In the genomic region with DNA sequence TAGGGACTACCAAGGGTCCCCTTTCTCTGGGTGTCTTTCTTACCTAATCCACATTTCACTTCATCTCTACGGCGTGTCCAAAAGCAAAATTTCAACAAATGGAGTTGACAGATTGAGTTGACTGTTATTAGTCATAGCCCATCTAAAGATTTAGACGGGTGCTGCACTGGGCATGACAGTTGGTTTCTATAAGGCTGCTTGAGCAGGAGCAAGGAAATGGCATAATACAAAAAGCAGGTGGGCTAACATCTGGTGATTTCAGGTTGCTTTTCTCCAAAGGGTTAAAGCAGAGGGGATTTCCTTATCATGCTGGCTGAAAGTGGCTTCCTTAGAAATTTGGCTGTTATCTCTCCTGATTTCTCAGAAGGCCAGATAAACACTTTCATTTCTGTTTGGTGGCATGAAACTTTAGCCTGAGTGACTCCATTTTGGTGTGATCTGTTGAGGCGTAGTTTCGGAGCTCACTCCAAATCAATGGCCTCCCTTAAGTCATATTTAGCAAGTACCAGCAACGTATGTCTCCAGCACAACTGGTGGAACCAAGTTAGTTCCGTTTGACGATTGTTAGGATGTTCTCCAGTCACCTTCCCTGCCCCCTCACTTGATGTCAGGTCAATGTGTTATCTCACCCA, we compare ENCODE assay signal across 21 cellular contexts.
DNase-seq lines count a peak whose midpoint lies in the region; ATAC-seq, FAIRE-seq and TF ChIP-seq lines count a peak whose summit lies in the region.
"Had no signal": no experiment of that assay in that cellular context is flagged by ENCODE, and none has a peak within 500 bp of the region (broad histone marks: within the 10 kb centered on the region; RNA-seq: fewer than 3 reads in every experiment).

No MANE protein-coding gene starts in this region.

- BruUV-seq in GM12878 (replicated peaks; lab: Mats Ljungman, UMichigan), result no TSS peak
- BruUV-seq in OCI-LY7 (replicated peaks; lab: Mats Ljungman, UMichigan), result no TSS peak

- H3K36me3 Mint-ChIP-seq in neural progenitor cell, result no peaks in the 10 kb centered on the region

- H3K9ac ChIP-seq in BLaER1 (no peak overlapping the region), GM12878 (ENCODE audit: control insufficient read depth, insufficient read depth, low read length) (no peak overlapping the region), neural progenitor cell (no peak overlapping the region)
- H3K9ac ChIP-seq: SK-N-SH had no signal

- no peaks in the 10 kb centered on the region for H3F3A ChIP-seq in neural progenitor cell (ENCODE audit: low read depth)

- RAD21 ChIA-PET in GM12878 (lab: Charles Lee; ENCODE audit: unreplicated experiment), result no interaction called here

- H3K79me2 ChIP-seq in GM12878 (ENCODE audit: control insufficient read depth, insufficient read depth, low read length), result no peaks in the 10 kb centered on the region
- no peaks in the 10 kb centered on the region for H3K79me2 ChIP-seq in OCI-LY7 (ENCODE audit: insufficient read depth, low read depth, low read length)
- no peaks in the 10 kb centered on the region for H3K79me2 ChIP-seq in neural progenitor cell (ENCODE audit: low read depth)

- H2AFZ ChIP-seq in GM12878 (ENCODE audit: control insufficient read depth, low read depth, low read length) (no peak overlapping the region), OCI-LY7 (ENCODE audit: low read length) (no peak overlapping the region), neural progenitor cell (replicated peaks) (no peak overlapping the region)

- no peak overlapping the region for H3K27ac Mint-ChIP-seq in neural progenitor cell
- H3K27ac Mint-ChIP-seq: CD4-positive, alpha-beta T cell; HFFc6 had no signal

- H3K4me3 ChIP-seq in BLaER1 (no peak overlapping the region), GM06990 (replicated peaks; ENCODE audit: low read depth, low read length) (no peak overlapping the region), GM12878 (no peak overlapping the region), OCI-LY7 (ENCODE audit: low read depth, low read length, poor library complexity, severe bottlenecking) (no peak overlapping the region), neural progenitor cell (no peak overlapping the region)

- intact Hi-C loops in GM12878 (cut with micrococcal nuclease; ENCODE audit: unreplicated experiment) (loop anchor here (5.0 kb wide), 1 partner anchor 166 kb away; no protein-coding TSS in a partner anchor), Right ventricle myocardium superior (cut with DNase I) (loop anchor here (10.0 kb wide), 1 partner anchor 456 kb away; no protein-coding TSS in a partner anchor), OCI-LY7 (cut with micrococcal nuclease; ENCODE audit: unreplicated experiment) (no loop called here)

- H4K20me1 ChIP-seq in BLaER1, result no peaks in the 10 kb centered on the region
- H4K20me1 ChIP-seq in GM12878 (ENCODE audit: control insufficient read depth, insufficient read depth), result no peaks in the 10 kb centered on the region
- H4K20me1 ChIP-seq in OCI-LY7 (ENCODE audit: insufficient read depth, low read length), result no peaks in the 10 kb centered on the region
- no peaks in the 10 kb centered on the region for H4K20me1 ChIP-seq in neural progenitor cell (ENCODE audit: low read depth)

- H3K4me2 ChIP-seq in BLaER1, result peak overlapping the region; percentile 28
- H3K4me2 ChIP-seq in GM12878 (ENCODE audit: control insufficient read depth, insufficient read depth), result no peak overlapping the region
- no peak overlapping the region for H3K4me2 ChIP-seq in OCI-LY7 (ENCODE audit: low read length)
- H3K4me2 ChIP-seq in neural progenitor cell, result no peak overlapping the region
- H3K4me2 ChIP-seq: SK-N-SH had no signal

- SMC1A ChIA-PET in GM12878 (lab: Charles Lee; ENCODE audit: uncharacterized antibody, unreplicated experiment), result interaction anchor here (2.0 kb wide), 1 partner anchor 22 kb away, joined by 5 read pairs; no protein-coding TSS in a partner anchor

- POLR2A ChIA-PET in GM12878 (lab: Charles Lee) (no interaction called here), OCI-LY7 (lab: Charles Lee) (no interaction called here)

- TF ChIP-seq CTCF in GM06990 (IDR thresholded peaks at IDR 0.05; ENCODE audit: insufficient read depth, low read length, poor library complexity, severe bottlenecking) (no peak), GM12878 (IDR thresholded peaks at IDR 0.05 in 2 of 3, conservative IDR thresholded peaks at IDR 0.05 in 1 of 3; ENCODE audit: control insufficient read depth in 2 of 3, extremely low read depth in 1 of 3, insufficient read depth in 1 of 3, low read depth in 3 of 3, low read length in 3 of 3) (no peak), OCI-LY7 (conservative IDR thresholded peaks at IDR 0.05; ENCODE audit: low read length) (no peak), neural progenitor cell (IDR thresholded peaks at IDR 0.05) (no peak), GM13976 (IDR thresholded peaks at IDR 0.05; ENCODE audit: borderline replicate concordance, control extremely low read depth, extremely low read depth, insufficient read depth, missing control alignments) (no peak)

- H3K27me3 Mint-ChIP-seq in neural progenitor cell (ENCODE audit: insufficient read depth, low read depth), result peaks cover 5% of the 10 kb centered on the region
- H3K27me3 Mint-ChIP-seq: CD4-positive, alpha-beta T cell had no signal

- TF ChIP-seq RAD21 in GM12878 (IDR thresholded peaks at IDR 0.05; ENCODE audit: insufficient read depth, low read depth, low read length), result no peak

- in situ Hi-C loops in GM12878 (cut with MboI) (no loop called here), GM13976 (cut with MboI; ENCODE audit: low sequenced_read_pairs, unreplicated experiment) (no loop called here)

- H3K27ac ChIP-seq in BLaER1 (no peak overlapping the region; the same call in 1 of the 2 replicates), GM12878 (ENCODE audit: control insufficient read depth, insufficient read depth) (no peak overlapping the region), OCI-LY7 (ENCODE audit: low read depth, low read length, poor library complexity, severe bottlenecking) (no peak overlapping the region), neural progenitor cell (no peak overlapping the region)

- DNase-seq in GM06990 (ENCODE audit: extremely low read depth, insufficient read length) (peak; percentile 62), OCI-M1 (lab: John Stamatoyannopoulos, UW) (peak; percentile 6), GM12878 (ENCODE audit: low read depth, low spot score) (no peak), Right ventricle myocardium superior (no peak), OCI-LY7 (ENCODE audit: low spot score) (no peak), neural progenitor cell (ENCODE audit: low spot score) (no peak), GM13976 (ENCODE audit: low spot score) (no peak)
- DNase-seq: CD4-positive, alpha-beta T cell; DMS153; GDM1; H7; HFFc6; KG1; MV-4-11; NCI-H1694 treated with DMSO at 0.1 percent for 48 hours; NCI-H748 treated with DMSO at 0.1 percent for 48 hours; SHP77 treated with DMSO at 0.1 percent for 48 hours; SK-N-SH had no signal

- H3K36me3 ChIP-seq in BLaER1 (no peaks in the 10 kb centered on the region), GM06990 (ENCODE audit: control insufficient read depth, insufficient read depth, low read length) (no peaks in the 10 kb centered on the region), GM12878 (ENCODE audit: control insufficient read depth in 2 of 2, insufficient read depth in 2 of 2, low read length in 1 of 2) (no peaks in the 10 kb centered on the region), OCI-LY7 (ENCODE audit: insufficient read depth, low read length) (no peaks in the 10 kb centered on the region), neural progenitor cell (no peaks in the 10 kb centered on the region)

- peaks cover 24% of the 10 kb centered on the region for H3K4me1 Mint-ChIP-seq in neural progenitor cell

- no peak overlapping the region for H3K4me3 Mint-ChIP-seq in neural progenitor cell
- H3K4me3 Mint-ChIP-seq: CD4-positive, alpha-beta T cell; HFFc6 had no signal

- CTCF ChIA-PET in GM12878 (lab: Yijun Ruan, JAX), result interaction anchor here (1.0 kb wide), 1 partner anchor 10 kb away, joined by 4 read pairs; no protein-coding TSS in a partner anchor
- CTCF ChIA-PET in OCI-LY7 (lab: Charles Lee; ENCODE audit: unreplicated experiment), result no interaction called here

- TF ChIP-seq POLR2A in GM12878 (IDR thresholded peaks at IDR 0.05; ENCODE audit: low read depth, low read length), result no peak

- no peak for TF ChIP-seq EP300 in GM12878 (IDR thresholded peaks at IDR 0.05; ENCODE audit: borderline replicate concordance in 1 of 2, control insufficient read depth in 1 of 2, low read depth in 2 of 2, low read length in 2 of 2)

- no peaks in the 10 kb centered on the region for H3K27me3 ChIP-seq in BLaER1
- no peaks in the 10 kb centered on the region for H3K27me3 ChIP-seq in GM06990 (replicated peaks; ENCODE audit: control insufficient read depth, insufficient read depth, low read length)
- no peaks in the 10 kb centered on the region for H3K27me3 ChIP-seq in GM12878 (replicated peaks in 1 of 2; ENCODE audit: control insufficient read depth in 2 of 2, insufficient read depth in 2 of 2, low read length in 1 of 2)
- no peaks in the 10 kb centered on the region for H3K27me3 ChIP-seq in neural progenitor cell

- H3K9me2 ChIP-seq in OCI-LY7 (ENCODE audit: insufficient read depth, low read length), result no peaks in the 10 kb centered on the region
- H3K9me2 ChIP-seq: SK-N-SH had no signal

- WGBS in GM12878 (ENCODE audit: insufficient coverage, insufficient replicate concordance, low lambda C conversion rate, missing lambda C conversion rate), result 72% methylated on average over 8 of the region's 8 CpGs

- FAIRE-seq in GM12878 (lab: Jason Lieb, UNC), result no peak
- FAIRE-seq: GM12891, HepG2 had no signal

- ATAC-seq in GM12878, result no peak
- ATAC-seq in Right ventricle myocardium superior (ENCODE audit: poor library complexity), result no peak
- ATAC-seq: HepG2 had no signal

- H3K4me1 ChIP-seq in BLaER1 (peaks cover 43% of the 10 kb centered on the region), GM12878 (ENCODE audit: control insufficient read depth, insufficient read depth, low read length) (peaks cover 18% of the 10 kb centered on the region), OCI-LY7 (ENCODE audit: insufficient read depth, low read length, poor library complexity, severe bottlenecking) (no peaks in the 10 kb centered on the region), neural progenitor cell (no peaks in the 10 kb centered on the region)

- peaks cover 31% of the 10 kb centered on the region for H3K9me3 ChIP-seq in BLaER1
- peaks cover 6% of the 10 kb centered on the region; the same call in 2 of the 3 replicates for H3K9me3 ChIP-seq in GM12878 (replicated peaks; ENCODE audit: control insufficient read depth, insufficient read depth, low read length)
- H3K9me3 ChIP-seq in OCI-LY7 (ENCODE audit: low read length), result no peaks in the 10 kb centered on the region
- H3K9me3 ChIP-seq in neural progenitor cell (ENCODE audit: low read depth), result no peaks in the 10 kb centered on the region
- H3K9me3 ChIP-seq: SK-N-SH had no signal

- H3K9me3 Mint-ChIP-seq in neural progenitor cell, result peaks cover 3% of the 10 kb centered on the region

Comparison
In these comparisons a context has a peak if more than half of its experiments do, and no peak if none do; other contexts are left out.
1. DNase-seq: peak in GM06990 (single experiment) and OCI-M1 (single experiment); none in GM12878 (single experiment), Right ventricle myocardium superior (single experiment), OCI-LY7 (single experiment), neural progenitor cell (single experiment) and GM13976 (single experiment).